Comparison of ENCODE assay signal across 8 cellular contexts in the genomic region with DNA sequence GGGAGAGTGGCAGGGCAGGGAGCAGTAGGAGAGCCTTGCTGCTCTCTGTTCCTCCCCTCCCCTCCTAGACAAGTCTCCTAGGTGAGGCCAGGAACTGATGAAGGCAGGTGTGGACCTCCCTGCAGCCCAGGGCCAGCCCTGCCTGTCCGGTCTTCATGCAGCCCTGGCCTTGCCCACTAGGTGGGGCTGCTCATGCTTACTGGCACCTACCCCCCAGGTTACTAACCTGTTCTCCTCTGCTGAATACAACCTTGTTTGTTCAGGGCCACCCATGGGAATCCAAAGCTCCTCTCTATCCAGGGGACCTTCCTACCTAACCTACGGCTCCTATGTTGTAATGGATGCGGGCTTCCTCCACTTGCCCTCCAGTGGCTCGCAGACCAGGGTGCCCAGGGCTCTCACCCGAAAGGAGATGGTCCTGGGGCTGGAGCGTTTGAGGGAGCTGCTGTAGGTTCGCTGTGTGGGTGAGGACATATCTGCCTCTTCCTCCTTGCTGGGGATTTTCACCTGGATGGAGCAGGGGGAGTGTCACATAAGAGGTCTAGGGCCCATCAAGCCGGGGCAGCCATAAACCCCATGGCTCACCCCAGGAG. TPM values are rescaled to one million over a fixed set of nuclear protein-coding genes. Genes with fewer than 3 reads are reported as not detected.
DNase-seq lines count a peak whose midpoint lies in the region; ATAC-seq and TF ChIP-seq lines count a peak whose summit lies in the region.

No MANE protein-coding gene starts in this region.

- no peak overlapping the region for H3K4me2 ChIP-seq in H9 (ENCODE audit: insufficient read depth, insufficient read length, low read length)

- no peak overlapping the region for H2BK5ac ChIP-seq in H9 (ENCODE audit: insufficient read length, low read length)

- peak; percentile 49 to 56 for ATAC-seq in naive thymus-derived CD8-positive, alpha-beta T cell

- no CpG with 5 or more reads among the region's 8 CpGs for WGBS in H9 (ENCODE audit: extremely low coverage, insufficient read length, low lambda C conversion rate)

- no peak overlapping the region for H2BK12ac ChIP-seq in H9 (ENCODE audit: insufficient read length, low read depth, low read length)

- no peak overlapping the region for H3K56ac ChIP-seq in H9 (ENCODE audit: insufficient read length, low read depth, low read length)

- H3K14ac ChIP-seq in H9 (ENCODE audit: insufficient read depth, low read length) = no peak overlapping the region

- H3K4me1 Mint-ChIP-seq in H9 (peaks cover 7 to 10% of the 10 kb centered on the region in 2 experiments; a peak in 3 of 4 replicates), endothelial cell (ENCODE audit: unreplicated experiment) (no peaks in the 10 kb centered on the region)
- no peaks in the 10 kb centered on the region for H3K4me1 Mint-ChIP-seq in naive thymus-derived CD8-positive, alpha-beta T cell

- H2BK20ac ChIP-seq in H9 (ENCODE audit: low read depth, low read length, poor library complexity, severe bottlenecking) = no peak overlapping the region

- H3K79me2 ChIP-seq in H9 (ENCODE audit: insufficient read depth, low read length) = no peaks in the 10 kb centered on the region

- no peaks in the 10 kb centered on the region for H4K20me1 ChIP-seq in H9 (ENCODE audit: control insufficient read depth, insufficient read depth, insufficient read length)

- H2AFZ ChIP-seq in H9 (ENCODE audit: low read length) = no peak overlapping the region

- H3K27me3 Mint-ChIP-seq in H9 (ENCODE audit: low read depth) = no peaks in the 10 kb centered on the region
- H3K27me3 Mint-ChIP-seq in endothelial cell (ENCODE audit: unreplicated experiment) = peaks cover 5% of the 10 kb centered on the region
- H3K27me3 Mint-ChIP-seq in naive thymus-derived CD8-positive, alpha-beta T cell = peaks cover 3 to 29% (median 17%) of the 10 kb centered on the region in 5 donors

- no peaks in the 10 kb centered on the region for H3K9me3 ChIP-seq in H9 (ENCODE audit: control insufficient read depth, low read depth, low read length)

- no peak overlapping the region for H3T11ph ChIP-seq in H9 (ENCODE audit: low read length)

- H3K79me1 ChIP-seq in H9 (ENCODE audit: insufficient read depth, low read depth, low read length, poor library complexity, severe bottlenecking) = no peaks in the 10 kb centered on the region

- DNase-seq in DMS 273 (lab: John Stamatoyannopoulos, UW; ENCODE audit: unreplicated experiment) (peak; percentile 80), DMS 273 treated with DMSO at 0.1 percent for 48 hours (lab: John Stamatoyannopoulos, UW) (no peak), H9 (peak; percentile 84), NCI-H1436 treated with DMSO at 0.1 percent for 48 hours (lab: John Stamatoyannopoulos, UW) (peak; percentile 73), endothelial cell (ENCODE audit: low spot score) (peak; percentile 82), middle frontal gyrus (ENCODE audit: extremely low spot score, low spot score) (no peak)
- DNase-seq in naive thymus-derived CD8-positive, alpha-beta T cell = peak in 4 of 10 donors; percentile 5 to 33 (median 12)

- H3K27ac ChIP-seq in H9 (ENCODE audit: insufficient read length, low read depth, low read length) (no peak overlapping the region), VCaP (no peak overlapping the region)

- no peak overlapping the region for H3K4ac ChIP-seq in H9 (ENCODE audit: low read depth, low read length)

- H3K36me3 Mint-ChIP-seq in H9 (ENCODE audit: insufficient read depth in 1 of 3, low read depth in 3 of 3) = peaks cover 2 to 32% (median 11%) of the 10 kb centered on the region in 3 experiments; a peak in 5 of 7 replicates
- H3K36me3 Mint-ChIP-seq in endothelial cell (ENCODE audit: low read depth, unreplicated experiment) = no peaks in the 10 kb centered on the region
- no peaks in the 10 kb centered on the region for H3K36me3 Mint-ChIP-seq in naive thymus-derived CD8-positive, alpha-beta T cell

- H4K5ac ChIP-seq in H9 (ENCODE audit: insufficient read length, low read depth, low read length) = no peak overlapping the region

- H3K23ac ChIP-seq in H9 (ENCODE audit: insufficient read length, low read depth, low read length) = no peak overlapping the region

- H2BK120ac ChIP-seq in H9 (ENCODE audit: low read depth, low read length, poor library complexity, severe bottlenecking) = no peak overlapping the region

- no peaks in the 10 kb centered on the region for H3K27me3 ChIP-seq in H9 (ENCODE audit: insufficient read depth, low read length)

- no peak overlapping the region for H3K18ac ChIP-seq in H9 (ENCODE audit: insufficient read length, low read depth, low read length)

- H4K91ac ChIP-seq in H9 (ENCODE audit: insufficient read length, low read depth, low read length) = no peak overlapping the region

- H3K4me3 Mint-ChIP-seq in H9 (no peak overlapping the region), endothelial cell (ENCODE audit: unreplicated experiment) (no peak overlapping the region)
- H3K4me3 Mint-ChIP-seq in naive thymus-derived CD8-positive, alpha-beta T cell = no peak overlapping the region

- TF ChIP-seq CTCF in H9 (conservative IDR thresholded peaks at IDR 0.05) (peak; percentile 95), VCaP (conservative IDR thresholded peaks at IDR 0.05) (peak; percentile 93), endothelial cell (IDR thresholded peaks at IDR 0.05; ENCODE audit: unreplicated experiment) (peak; percentile 75)

- POLR2A ChIA-PET in naive thymus-derived CD8-positive, alpha-beta T cell (lab: Charles Lee) = no interaction called here

- no peak overlapping the region for H2BK15ac ChIP-seq in H9 (ENCODE audit: low read depth, low read length)

- no peak overlapping the region for H4K8ac ChIP-seq in H9 (replicated peaks; ENCODE audit: insufficient read length, low read depth, low read length)

- H3K4me1 ChIP-seq in H9 (ENCODE audit: insufficient read depth, low read length) = no peaks in the 10 kb centered on the region

- H3K23me2 ChIP-seq in H9 (ENCODE audit: insufficient read length, low read depth, low read length, poor library complexity, severe bottlenecking) = no peaks in the 10 kb centered on the region

- H2AK5ac ChIP-seq in H9 (ENCODE audit: insufficient read length, low read length) = no peak overlapping the region

- H3K27ac Mint-ChIP-seq in H9 = no peak overlapping the region; a peak in 1 of 7 replicates
- H3K27ac Mint-ChIP-seq in endothelial cell (ENCODE audit: unreplicated experiment) = no peak overlapping the region
- no peak overlapping the region for H3K27ac Mint-ChIP-seq in naive thymus-derived CD8-positive, alpha-beta T cell

- no peak overlapping the region for H3K9ac ChIP-seq in H9 (ENCODE audit: extremely low read depth, insufficient read length, low read length)

- no peaks in the 10 kb centered on the region for H3K9me3 Mint-ChIP-seq in H9
- no peaks in the 10 kb centered on the region for H3K9me3 Mint-ChIP-seq in endothelial cell (ENCODE audit: unreplicated experiment)
- no peaks in the 10 kb centered on the region for H3K9me3 Mint-ChIP-seq in naive thymus-derived CD8-positive, alpha-beta T cell

RNA-seq across cellular contexts. Expression of a gene that starts 7.9 kb away (rescaled TPM):
- 5.9 and 8.6 TPM in 2 replicates for total RNA-seq in H9 (2021)
- 3.3 TPM for total RNA-seq in endothelial cell (ENCODE audit: unreplicated experiment)
- not detected for total RNA-seq in naive thymus-derived CD8-positive, alpha-beta T cell
- polyA plus RNA-seq in naive thymus-derived CD8-positive, alpha-beta T cell = not detected

RNA-seq across cellular contexts. Expression of a gene that starts 13.7 kb away (rescaled TPM):
- 29.0 and 30.1 TPM in 2 replicates for total RNA-seq in H9 (2021)
- total RNA-seq in endothelial cell (ENCODE audit: unreplicated experiment) = 0.59 TPM
- total RNA-seq in naive thymus-derived CD8-positive, alpha-beta T cell = not detected
- polyA plus RNA-seq in naive thymus-derived CD8-positive, alpha-beta T cell = not detected

RNA-seq across cellular contexts. Expression of a gene that starts 36.1 kb away (rescaled TPM):
- total RNA-seq in H9 (2021) (0.29 TPM in 1 of 2 replicates, not detected in the other), endothelial cell (ENCODE audit: unreplicated experiment) (not detected)
- not detected for total RNA-seq in naive thymus-derived CD8-positive, alpha-beta T cell
- not detected for polyA plus RNA-seq in naive thymus-derived CD8-positive, alpha-beta T cell

Comparison
In these comparisons a context has a peak if more than half of its experiments do, and no peak if none do; other contexts are left out.
1. DNase-seq: peak in DMS 273 (single experiment), H9 (single experiment), NCI-H1436 treated with DMSO at 0.1 percent for 48 hours (single experiment) and endothelial cell (single experiment); none in DMS 273 treated with DMSO at 0.1 percent for 48 hours (single experiment) and middle frontal gyrus (single experiment).
2. RNA of a gene that starts 13.7 kb away (total RNA-seq): 29.0 to 30.1 TPM in H9; 0.59 TPM in endothelial cell (single experiment) and not detected in naive thymus-derived CD8-positive, alpha-beta T cell; every median in the first group is over 10 times any median in the second.
3. Peak in every context shown above with its lines, with median percentiles within 50 percentile points of each other: CTCF ChIP-seq.